In the genomic region with DNA sequence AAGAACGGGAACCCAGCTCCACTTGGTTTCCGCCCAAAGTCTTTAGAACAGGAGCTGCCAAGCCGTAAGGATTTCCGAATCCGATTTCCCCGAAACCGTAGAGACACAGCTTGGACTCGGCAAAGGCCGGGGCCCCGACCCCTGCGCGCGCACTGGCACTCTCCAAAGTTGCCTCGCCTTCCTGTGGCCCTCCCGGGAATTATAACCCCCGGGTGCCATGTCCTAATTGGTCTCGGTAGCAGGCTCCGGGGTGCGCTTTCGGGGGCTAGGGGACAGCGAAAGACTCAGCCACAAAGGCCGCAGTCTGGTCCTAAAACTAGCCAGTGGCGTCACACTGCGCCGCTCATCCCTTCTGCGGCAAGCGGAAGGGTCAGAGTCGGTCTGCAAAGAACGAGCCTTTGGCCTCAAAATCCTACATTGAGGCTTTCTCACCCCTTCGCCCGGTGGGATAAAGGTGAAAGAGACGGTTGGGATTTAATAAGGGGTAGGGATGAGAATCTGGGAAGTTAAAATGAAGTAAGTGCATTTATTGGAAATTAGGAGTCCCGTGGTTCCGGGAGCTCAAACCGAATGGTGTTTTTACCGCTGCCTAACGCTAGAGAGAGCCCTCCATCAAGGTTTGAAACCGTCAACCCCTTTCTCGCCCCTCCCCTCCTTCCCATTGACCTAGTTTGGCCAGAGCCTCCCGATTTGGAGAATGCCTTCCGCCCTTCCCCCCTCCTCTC, we compare ENCODE assay signal across 8 cellular contexts. TPM values are rescaled to one million over a fixed set of nuclear protein-coding genes. Genes with fewer than 3 reads are reported as not detected.
DNase-seq lines count a peak whose midpoint lies in the region; ATAC-seq and TF ChIP-seq lines count a peak whose summit lies in the region.

No MANE protein-coding gene starts in this region.

- in situ Hi-C loops in G401 (cut with HindIII; ENCODE audit: low sequenced_read_pairs): loop anchor here (25.0 kb wide), 1 partner anchor 774 kb away; no protein-coding TSS in a partner anchor

- no peaks in the 10 kb centered on the region for H3K27me3 ChIP-seq in parathyroid adenoma (ENCODE audit: control insufficient read depth, insufficient read depth, low read length)

- intact Hi-C loops in left cardiac atrium (cut with DNase I): loop anchor here in 1 of 2 donors (10.0 kb wide), 1 partner anchor 1406 kb away; no protein-coding TSS in a partner anchor

- H3K36me3 ChIP-seq in parathyroid adenoma (ENCODE audit: control insufficient read depth, insufficient read depth, low read length): no peaks in the 10 kb centered on the region

- H3K9ac ChIP-seq in parathyroid adenoma: peak overlapping the region; percentile 77

- H3K4me1 ChIP-seq in parathyroid adenoma: peaks cover 7% of the 10 kb centered on the region

- TF ChIP-seq CTCF in parathyroid adenoma (IDR thresholded peaks at IDR 0.05): peak; percentile 78

- no peaks in the 10 kb centered on the region for H3K9me3 ChIP-seq in parathyroid adenoma (ENCODE audit: control insufficient read depth, low read length)

- H2AFZ ChIP-seq in parathyroid adenoma: peak overlapping the region; percentile 99

- peaks cover 14% of the 10 kb centered on the region for H3K79me2 ChIP-seq in parathyroid adenoma

- H3K4me2 ChIP-seq in parathyroid adenoma (ENCODE audit: low read length): peak overlapping the region; percentile 97

- ATAC-seq in HG02571 (IDR thresholded peaks at IDR 0.05; ENCODE audit: unreplicated experiment) (peak; percentile 48), left cardiac atrium (peak; percentile 67 to 77), GM18519 (IDR thresholded peaks at IDR 0.05; ENCODE audit: low FRiP score, unreplicated experiment) (no peak)

- peak overlapping the region; percentile 79 for H3K4me3 ChIP-seq in parathyroid adenoma (ENCODE audit: low read depth, low read length)

- DNase-seq in G401 (ENCODE audit: low spot score): peak; percentile 97
- DNase-seq in NCI-H1092 (lab: John Stamatoyannopoulos, UW): peak; percentile 86
- peak; percentile 86 for DNase-seq in SKM-1 treated with dmso at 0.1 percent for 144 hours (lab: John Stamatoyannopoulos, UW; ENCODE audit: unreplicated experiment)
- DNase-seq in anterior cingulate cortex (lab: John Stamatoyannopoulos, UW): peak in 57 of 58 donors; percentile 24 to 91 (median 78)
- peak; percentile 90 for DNase-seq in left cardiac atrium

- peak overlapping the region; percentile 100 for H3K27ac ChIP-seq in parathyroid adenoma

RNA-seq across cellular contexts. Expression of gene BCL6, which starts 6.7 kb away (rescaled TPM):
- 0.18 and 1.3 TPM in 2 replicates for total RNA-seq in G401 (2014; rRNA removed; shearing (Covaris generic))
- total RNA-seq in left cardiac atrium: 100 to 1,000 TPM in 1 of 2 donors, 10 to 100 TPM in 1; 91.7 to 113 TPM

RNA-seq across cellular contexts. Expression of gene RTP2, which starts 36.2 kb away (rescaled TPM):
- not detected in 2 replicates for total RNA-seq in G401 (2014; rRNA removed; shearing (Covaris generic))
- total RNA-seq in left cardiac atrium: not detected

Comparison
In these comparisons a context has a peak if more than half of its experiments do, and no peak if none do; other contexts are left out.
1. RNA of gene BCL6, which starts 6.7 kb away (total RNA-seq): 91.7 to 113 TPM in left cardiac atrium; 0.18 to 1.3 TPM in G401; every median in the first group is over 10 times any median in the second.
2. Peak in every context shown above with its lines, with median percentiles within 50 percentile points of each other: DNase-seq.